1 cellular context compared by ENCODE assay signal in genomic region chr16:11273721-11274324, GRCh38.
A peak's percentile ranks its signal among the peaks of the same experiment; 100 is the strongest.
TF ChIP-seq lines count a peak whose summit lies in the region.

No MANE protein-coding gene starts in this region.

TF ChIP-seq in WTC11, 78 proteins besides CTCF, POLR2A, EP300 and RAD21:
- TF ChIP-seq E2F5 (CRISPR knock-in tag; IDR thresholded peaks at IDR 0.05) (no peak), JUN (CRISPR knock-in tag; IDR thresholded peaks at IDR 0.05) (no peak), ZNF423 (CRISPR knock-in tag; IDR thresholded peaks at IDR 0.05) (no peak), JAZF1 (CRISPR knock-in tag; IDR thresholded peaks at IDR 0.05) (no peak), GABPB1 (CRISPR knock-in tag; IDR thresholded peaks at IDR 0.05) (peak; percentile 96), TEAD4 (CRISPR knock-in tag; IDR thresholded peaks at IDR 0.05) (no peak)
TF ChIP-seq in WTC11: peak in this region for 1.
